1 cellular context compared by ENCODE assay signal in genomic region chr3:129605593-129606521, GRCh38.
A peak's percentile ranks its signal among the peaks of the same experiment; 100 is the strongest.
TF ChIP-seq lines count a peak whose summit lies in the region.

No MANE protein-coding gene starts in this region.

TF ChIP-seq in HepG2, 621 proteins besides CTCF, POLR2A, EP300 and RAD21 (continued from another document and continues in another):
- TF ChIP-seq, protein P1, sequence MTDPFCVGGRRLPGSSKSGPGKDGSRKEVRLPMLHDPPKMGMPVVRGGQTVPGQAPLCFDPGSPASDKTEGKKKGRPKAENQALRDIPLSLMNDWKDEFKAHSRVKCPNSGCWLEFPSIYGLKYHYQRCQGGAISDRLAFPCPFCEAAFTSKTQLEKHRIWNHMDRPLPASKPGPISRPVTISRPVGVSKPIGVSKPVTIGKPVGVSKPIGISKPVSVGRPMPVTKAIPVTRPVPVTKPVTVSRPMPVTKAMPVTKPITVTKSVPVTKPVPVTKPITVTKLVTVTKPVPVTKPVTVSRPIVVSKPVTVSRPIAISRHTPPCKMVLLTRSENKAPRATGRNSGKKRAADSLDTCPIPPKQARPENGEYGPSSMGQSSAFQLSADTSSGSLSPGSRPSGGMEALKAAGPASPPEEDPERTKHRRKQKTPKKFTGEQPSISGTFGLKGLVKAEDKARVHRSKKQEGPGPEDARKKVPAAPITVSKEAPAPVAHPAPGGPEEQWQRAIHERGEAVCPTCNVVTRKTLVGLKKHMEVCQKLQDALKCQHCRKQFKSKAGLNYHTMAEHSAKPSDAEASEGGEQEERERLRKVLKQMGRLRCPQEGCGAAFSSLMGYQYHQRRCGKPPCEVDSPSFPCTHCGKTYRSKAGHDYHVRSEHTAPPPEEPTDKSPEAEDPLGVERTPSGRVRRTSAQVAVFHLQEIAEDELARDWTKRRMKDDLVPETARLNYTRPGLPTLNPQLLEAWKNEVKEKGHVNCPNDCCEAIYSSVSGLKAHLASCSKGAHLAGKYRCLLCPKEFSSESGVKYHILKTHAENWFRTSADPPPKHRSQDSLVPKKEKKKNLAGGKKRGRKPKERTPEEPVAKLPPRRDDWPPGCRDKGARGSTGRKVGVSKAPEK (CRISPR knock-in tag; IDR thresholded peaks at IDR 0.05; ENCODE audit: borderline replicate concordance), result no peak
- TF ChIP-seq ZNF747 (CRISPR knock-in tag; IDR thresholded peaks at IDR 0.05; ENCODE audit: borderline replicate concordance), result 0 out of 2 replicates have a peak, but pooled peaks have one; percentile 34
- no peak; the same call in 1 of the 2 replicates for TF ChIP-seq THAP11 (CRISPR knock-in tag; IDR thresholded peaks at IDR 0.05)
- TF ChIP-seq ZNF703 (CRISPR knock-in tag; IDR thresholded peaks at IDR 0.05; ENCODE audit: borderline replicate concordance), result peak; percentile 85; the same call in 1 of the 2 replicates
- TF ChIP-seq SAFB2 (CRISPR knock-in tag; IDR thresholded peaks at IDR 0.05; ENCODE audit: borderline replicate concordance, low read depth), result no peak
- no peak for TF ChIP-seq ZNF326 (CRISPR knock-in tag; IDR thresholded peaks at IDR 0.05; ENCODE audit: borderline replicate concordance)
- 0 out of 2 replicates have a peak, but pooled peaks have one; percentile 49 for TF ChIP-seq IRF9 (CRISPR knock-in tag; IDR thresholded peaks at IDR 0.05; ENCODE audit: borderline replicate concordance)
- TF ChIP-seq MEIS2 (CRISPR knock-in tag; IDR thresholded peaks at IDR 0.05), result 0 out of 2 replicates have a peak, but pooled peaks have one; percentile 55
- TF ChIP-seq NCOA2 (CRISPR knock-in tag; IDR thresholded peaks at IDR 0.05), result no peak
- peak; percentile 62; the same call in 1 of the 2 replicates for TF ChIP-seq CAMTA2 (CRISPR knock-in tag; IDR thresholded peaks at IDR 0.05; ENCODE audit: borderline replicate concordance)
- TF ChIP-seq, protein P2, sequence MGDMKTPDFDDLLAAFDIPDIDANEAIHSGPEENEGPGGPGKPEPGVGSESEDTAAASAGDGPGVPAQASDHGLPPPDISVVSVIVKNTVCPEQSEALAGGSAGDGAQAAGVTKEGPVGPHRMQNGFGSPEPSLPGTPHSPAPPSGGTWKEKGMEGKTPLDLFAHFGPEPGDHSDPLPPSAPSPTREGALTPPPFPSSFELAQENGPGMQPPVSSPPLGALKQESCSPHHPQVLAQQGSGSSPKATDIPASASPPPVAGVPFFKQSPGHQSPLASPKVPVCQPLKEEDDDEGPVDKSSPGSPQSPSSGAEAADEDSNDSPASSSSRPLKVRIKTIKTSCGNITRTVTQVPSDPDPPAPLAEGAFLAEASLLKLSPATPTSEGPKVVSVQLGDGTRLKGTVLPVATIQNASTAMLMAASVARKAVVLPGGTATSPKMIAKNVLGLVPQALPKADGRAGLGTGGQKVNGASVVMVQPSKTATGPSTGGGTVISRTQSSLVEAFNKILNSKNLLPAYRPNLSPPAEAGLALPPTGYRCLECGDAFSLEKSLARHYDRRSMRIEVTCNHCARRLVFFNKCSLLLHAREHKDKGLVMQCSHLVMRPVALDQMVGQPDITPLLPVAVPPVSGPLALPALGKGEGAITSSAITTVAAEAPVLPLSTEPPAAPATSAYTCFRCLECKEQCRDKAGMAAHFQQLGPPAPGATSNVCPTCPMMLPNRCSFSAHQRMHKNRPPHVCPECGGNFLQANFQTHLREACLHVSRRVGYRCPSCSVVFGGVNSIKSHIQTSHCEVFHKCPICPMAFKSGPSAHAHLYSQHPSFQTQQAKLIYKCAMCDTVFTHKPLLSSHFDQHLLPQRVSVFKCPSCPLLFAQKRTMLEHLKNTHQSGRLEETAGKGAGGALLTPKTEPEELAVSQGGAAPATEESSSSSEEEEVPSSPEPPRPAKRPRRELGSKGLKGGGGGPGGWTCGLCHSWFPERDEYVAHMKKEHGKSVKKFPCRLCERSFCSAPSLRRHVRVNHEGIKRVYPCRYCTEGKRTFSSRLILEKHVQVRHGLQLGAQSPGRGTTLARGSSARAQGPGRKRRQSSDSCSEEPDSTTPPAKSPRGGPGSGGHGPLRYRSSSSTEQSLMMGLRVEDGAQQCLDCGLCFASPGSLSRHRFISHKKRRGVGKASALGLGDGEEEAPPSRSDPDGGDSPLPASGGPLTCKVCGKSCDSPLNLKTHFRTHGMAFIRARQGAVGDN (CRISPR knock-in tag; IDR thresholded peaks at IDR 0.05), result peak; percentile 94
- TF ChIP-seq ZNF782 (CRISPR knock-in tag; IDR thresholded peaks at IDR 0.05; ENCODE audit: borderline replicate concordance), result 0 out of 2 replicates have a peak, but pooled peaks have one; percentile 12
- TF ChIP-seq ZKSCAN5 (CRISPR knock-in tag; IDR thresholded peaks at IDR 0.05), result peak; percentile 52; the same call in 1 of the 2 replicates
- TF ChIP-seq IKZF4 (CRISPR knock-in tag; IDR thresholded peaks at IDR 0.05; ENCODE audit: borderline replicate concordance, low read depth, not compliant biosample characterization), result no peak
- peak; percentile 17 for TF ChIP-seq SAP130 (CRISPR knock-in tag; IDR thresholded peaks at IDR 0.05; ENCODE audit: low read depth)
- no peak for TF ChIP-seq HNF4A (CRISPR knock-in tag; IDR thresholded peaks at IDR 0.05)
- peak; percentile 37; the same call in 1 of the 2 replicates for TF ChIP-seq ZNF143 (CRISPR knock-in tag; IDR thresholded peaks at IDR 0.05)
- TF ChIP-seq ETV5 (CRISPR knock-in tag; IDR thresholded peaks at IDR 0.05; ENCODE audit: borderline replicate concordance), result 0 out of 2 replicates have a peak, but pooled peaks have one; percentile 8
- 0 out of 2 replicates have a peak, but pooled peaks have one; percentile 62 for TF ChIP-seq FOXO4 (CRISPR knock-in tag; conservative IDR thresholded peaks at IDR 0.05)
- TF ChIP-seq ZNF496 (CRISPR knock-in tag; IDR thresholded peaks at IDR 0.05; ENCODE audit: insufficient replicate concordance), result no peak
- 0 out of 2 replicates have a peak, but pooled peaks have one; percentile 9 for TF ChIP-seq HBP1 (CRISPR knock-in tag; IDR thresholded peaks at IDR 0.05; ENCODE audit: low read depth)
- no peak for TF ChIP-seq CREM (IDR thresholded peaks at IDR 0.05)
- TF ChIP-seq CREM (CRISPR knock-in tag; IDR thresholded peaks at IDR 0.05), result no peak
- TF ChIP-seq ZNF550 (CRISPR knock-in tag; IDR thresholded peaks at IDR 0.05; ENCODE audit: borderline replicate concordance), result 0 out of 2 replicates have a peak, but pooled peaks have one; percentile 26
- no peak; the same call in 1 of the 2 replicates for TF ChIP-seq ZNF430 (CRISPR knock-in tag; IDR thresholded peaks at IDR 0.05)
- TF ChIP-seq ZNF746 (CRISPR knock-in tag; IDR thresholded peaks at IDR 0.05), result 0 out of 2 replicates have a peak, but pooled peaks have one; percentile 52
- peak; percentile 66; the same call in 1 of the 2 replicates for TF ChIP-seq ZNF546 (CRISPR knock-in tag; conservative IDR thresholded peaks at IDR 0.05)
- peak; percentile 19; the same call in 1 of the 2 replicates for TF ChIP-seq ZNF616 (CRISPR knock-in tag; IDR thresholded peaks at IDR 0.05; ENCODE audit: low read depth)
- 0 out of 2 replicates have a peak, but pooled peaks have one; percentile 21 for TF ChIP-seq ZBTB38 (CRISPR knock-in tag; IDR thresholded peaks at IDR 0.05)
- no peak for TF ChIP-seq ZFP62 (CRISPR knock-in tag; IDR thresholded peaks at IDR 0.05)
- TF ChIP-seq, protein P3, sequence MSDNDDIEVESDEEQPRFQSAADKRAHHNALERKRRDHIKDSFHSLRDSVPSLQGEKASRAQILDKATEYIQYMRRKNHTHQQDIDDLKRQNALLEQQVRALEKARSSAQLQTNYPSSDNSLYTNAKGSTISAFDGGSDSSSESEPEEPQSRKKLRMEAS (IDR thresholded peaks at IDR 0.05), result peak; percentile 55; the same call in 1 of the 2 replicates
- TF ChIP-seq, protein P4, sequence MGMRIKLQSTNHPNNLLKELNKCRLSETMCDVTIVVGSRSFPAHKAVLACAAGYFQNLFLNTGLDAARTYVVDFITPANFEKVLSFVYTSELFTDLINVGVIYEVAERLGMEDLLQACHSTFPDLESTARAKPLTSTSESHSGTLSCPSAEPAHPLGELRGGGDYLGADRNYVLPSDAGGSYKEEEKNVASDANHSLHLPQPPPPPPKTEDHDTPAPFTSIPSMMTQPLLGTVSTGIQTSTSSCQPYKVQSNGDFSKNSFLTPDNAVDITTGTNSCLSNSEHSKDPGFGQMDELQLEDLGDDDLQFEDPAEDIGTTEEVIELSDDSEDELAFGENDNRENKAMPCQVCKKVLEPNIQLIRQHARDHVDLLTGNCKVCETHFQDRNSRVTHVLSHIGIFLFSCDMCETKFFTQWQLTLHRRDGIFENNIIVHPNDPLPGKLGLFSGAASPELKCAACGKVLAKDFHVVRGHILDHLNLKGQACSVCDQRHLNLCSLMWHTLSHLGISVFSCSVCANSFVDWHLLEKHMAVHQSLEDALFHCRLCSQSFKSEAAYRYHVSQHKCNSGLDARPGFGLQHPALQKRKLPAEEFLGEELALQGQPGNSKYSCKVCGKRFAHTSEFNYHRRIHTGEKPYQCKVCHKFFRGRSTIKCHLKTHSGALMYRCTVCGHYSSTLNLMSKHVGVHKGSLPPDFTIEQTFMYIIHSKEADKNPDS (CRISPR knock-in tag; IDR thresholded peaks at IDR 0.05), result peak; percentile 65; the same call in 1 of the 2 replicates
- TF ChIP-seq HOMEZ (CRISPR knock-in tag; IDR thresholded peaks at IDR 0.05; ENCODE audit: low read depth), result no peak
- no peak for TF ChIP-seq FIP1L1 (IDR thresholded peaks at IDR 0.05; ENCODE audit: borderline replicate concordance, insufficient read depth, low read depth, low read length)
- peak; percentile 99 for TF ChIP-seq ZNF142 (CRISPR knock-in tag; IDR thresholded peaks at IDR 0.05)
